13 cellular contexts compared by ENCODE assay signal in the genomic region with DNA sequence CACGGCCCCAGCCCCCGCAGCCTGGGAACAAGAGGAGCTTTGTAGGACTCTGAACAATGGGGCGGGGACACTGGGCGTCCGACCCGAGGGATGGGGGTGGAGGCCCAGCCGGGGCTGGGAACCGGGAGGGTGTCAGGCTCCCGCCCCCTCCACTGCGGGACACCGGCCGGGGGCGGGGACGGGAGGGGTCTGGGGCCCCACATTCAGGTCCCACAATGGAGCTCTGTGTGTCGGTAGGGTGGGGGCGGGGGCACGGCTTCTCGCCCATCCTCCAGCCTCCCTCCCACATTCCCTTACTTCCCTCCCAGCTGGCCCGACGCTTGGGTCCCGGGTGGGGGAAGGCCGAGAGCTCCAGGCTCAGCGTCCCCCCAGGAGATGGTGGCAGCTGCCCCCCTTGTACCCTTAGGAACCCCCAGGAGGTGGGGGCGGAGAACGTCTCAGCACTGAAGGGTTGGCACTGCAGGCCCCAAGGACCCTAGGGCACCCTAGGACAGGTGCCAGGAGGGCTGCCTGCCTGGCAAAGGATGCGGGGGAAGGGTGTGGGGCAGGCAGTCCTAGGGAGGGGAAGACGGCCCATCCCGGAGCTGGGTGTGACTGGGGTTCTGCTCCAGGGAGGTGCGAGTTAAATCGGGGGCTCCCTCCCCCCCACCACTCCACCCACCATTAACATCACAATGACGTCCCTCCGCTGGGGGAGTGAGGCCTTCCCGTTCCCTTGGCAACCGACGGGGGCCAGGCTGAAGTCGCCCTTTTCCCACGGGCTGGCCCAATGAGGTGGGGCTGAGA. TPM values are rescaled to one million over a fixed set of nuclear protein-coding genes. Genes with fewer than 3 reads are reported as not detected.
DNase-seq lines count a peak whose midpoint lies in the region; ATAC-seq and TF ChIP-seq lines count a peak whose summit lies in the region.
"Had no signal": no experiment of that assay in that cellular context is flagged by ENCODE, and none has a peak within 500 bp of the region (broad histone marks: within the 10 kb centered on the region; RNA-seq: fewer than 3 reads in every experiment).

No MANE protein-coding gene starts in this region.

- no peak overlapping the region for H3K4me3 Mint-ChIP-seq in endothelial cell (ENCODE audit: unreplicated experiment)
- no peak overlapping the region for H3K4me3 Mint-ChIP-seq in stimulated activated memory B cell treated with anti-CD40 and anti-IgM and Interleukin-4, amounts not matched to agents 10 μg/mL and 1 μg/mL and 100 μg/mL, for 72 hours
- H3K4me3 Mint-ChIP-seq: activated CD4-positive, alpha-beta T cell treated with anti-CD3 and anti-CD28 coated beads for 36 hours; activated naive CD8-positive, alpha-beta T cell; naive thymus-derived CD4-positive, alpha-beta T cell had no signal

- peak overlapping the region; percentile 80 for H3K9ac ChIP-seq in HUES64 (ENCODE audit: low read depth, low read length)

- H3K36me3 Mint-ChIP-seq in endothelial cell (ENCODE audit: low read depth, unreplicated experiment): peaks cover 12% of the 10 kb centered on the region
- H3K36me3 Mint-ChIP-seq in stimulated activated memory B cell treated with anti-CD40 and anti-IgM and Interleukin-4, amounts not matched to agents 10 μg/mL and 1 μg/mL and 100 μg/mL, for 72 hours: no peaks in the 10 kb centered on the region
- H3K36me3 Mint-ChIP-seq: activated naive CD8-positive, alpha-beta T cell had no signal

- peak; percentile 9 for ATAC-seq in stimulated activated memory B cell treated with anti-CD40 and anti-IgM and Interleukin-4, amounts not matched to agents 10 μg/mL and 1 μg/mL and 100 μg/mL, for 72 hours
- ATAC-seq in SK-N-SH treated with all-trans-retinoic acid at 6 μM for 48 hours: no peak
- ATAC-seq: activated CD4-positive, alpha-beta T cell treated with anti-CD3 and anti-CD28 coated beads for 36 hours; naive thymus-derived CD4-positive, alpha-beta T cell had no signal

- H3K4me1 ChIP-seq in HUES64 (ENCODE audit: insufficient read depth, low read length) (peaks cover 30% of the 10 kb centered on the region), transverse colon (peaks cover 0 to 5% (median 0%) of the 10 kb centered on the region in 4 donors)

- H3K27ac ChIP-seq in HUES64 (ENCODE audit: low read depth, low read length): peak overlapping the region; percentile 99
- peak overlapping the region in 1 of 4 donors; percentile 25 for H3K27ac ChIP-seq in transverse colon
- H3K27ac ChIP-seq in RWPE1: no peak overlapping the region

- no peak for TF ChIP-seq EP300 in transverse colon (IDR thresholded peaks at IDR 0.05; ENCODE audit: low read depth)

- POLR2A ChIA-PET in RWPE1 (lab: Yijun Ruan, JAX; ENCODE audit: low non-redundant PET): no interaction called here

- CTCF ChIA-PET in RWPE1 (lab: Yijun Ruan, JAX): interaction anchor here (1.6 kb wide), 1 partner anchor 29 kb away, joined by 7 read pairs; no protein-coding TSS in a partner anchor

- in situ Hi-C loops in transverse colon (cut with MboI; ENCODE audit: low pct_ligation_motif_present in 1 of 4, low pct_unique_long_range_greater_than_20kb in 1 of 4, low sequenced_read_pairs in 3 of 4): no loop called here

- TF ChIP-seq POLR2A in transverse colon (IDR thresholded peaks at IDR 0.05): no peak

- peaks cover 16% of the 10 kb centered on the region for H3K27me3 ChIP-seq in HUES64 (ENCODE audit: insufficient read depth, low read length)
- H3K27me3 ChIP-seq in transverse colon: peaks cover 66% of the 10 kb centered on the region

- H3K27ac Mint-ChIP-seq in endothelial cell (ENCODE audit: unreplicated experiment): no peak overlapping the region
- H3K27ac Mint-ChIP-seq in stimulated activated memory B cell treated with anti-CD40 and anti-IgM and Interleukin-4, amounts not matched to agents 10 μg/mL and 1 μg/mL and 100 μg/mL, for 72 hours: no peak overlapping the region
- H3K27ac Mint-ChIP-seq: activated CD4-positive, alpha-beta T cell treated with anti-CD3 and anti-CD28 coated beads for 36 hours; activated naive CD8-positive, alpha-beta T cell; naive thymus-derived CD4-positive, alpha-beta T cell had no signal

- H3K4me3 ChIP-seq in HUES64 (ENCODE audit: low read length) (peak overlapping the region; percentile 54), transverse colon (no peak overlapping the region)

- intact Hi-C loops in transverse colon (cut with DNase I; ENCODE audit: low total_unique reads): no loop called here

- peak; percentile 47 for DNase-seq in endothelial cell (ENCODE audit: low spot score)
- DNase-seq in left kidney (ENCODE audit: low read depth, low spot score): peak; percentile 86
- no peak for DNase-seq in transverse colon
- no peak for DNase-seq in RWPE1 (ENCODE audit: low spot score)
- DNase-seq in germinal center (ENCODE audit: low spot score): no peak
- DNase-seq: activated CD4-positive, alpha-beta T cell treated with anti-CD3 and anti-CD28 coated beads for 36 hours; DND-41; naive thymus-derived CD4-positive, alpha-beta T cell; NCI-H2029 had no signal

- H3K9me3 ChIP-seq in HUES64 (ENCODE audit: insufficient read depth, low read depth, low read length) (no peaks in the 10 kb centered on the region), transverse colon (no peaks in the 10 kb centered on the region)

- 1% methylated on average over 37 of the region's 37 CpGs for whole genome bisulfite sequencing in HUES64
- 15% methylated on average over 24 of the region's 37 CpGs; no CpG with 5 or more reads in 1 of the 2 donors for WGBS in transverse colon (ENCODE audit: low coverage in 1 of 2), 2 donors

- peaks cover 7% of the 10 kb centered on the region for H3K27me3 Mint-ChIP-seq in endothelial cell (ENCODE audit: unreplicated experiment)
- peaks cover 72% of the 10 kb centered on the region for H3K27me3 Mint-ChIP-seq in stimulated activated memory B cell treated with anti-CD40 and anti-IgM and Interleukin-4, amounts not matched to agents 10 μg/mL and 1 μg/mL and 100 μg/mL, for 72 hours

- H3K36me3 ChIP-seq in HUES64 (ENCODE audit: insufficient read depth, low read length) (peaks cover 13% of the 10 kb centered on the region; the same call in 1 of the 2 replicates), transverse colon (no peaks in the 10 kb centered on the region)

- TF ChIP-seq CTCF in endothelial cell (IDR thresholded peaks at IDR 0.05; ENCODE audit: unreplicated experiment) (no peak), transverse colon (IDR thresholded peaks at IDR 0.05) (no peak), RWPE1 (conservative IDR thresholded peaks at IDR 0.05; ENCODE audit: low read depth) (no peak)

- peaks cover 6% of the 10 kb centered on the region for H3K9me3 Mint-ChIP-seq in endothelial cell (ENCODE audit: unreplicated experiment)
- H3K9me3 Mint-ChIP-seq in stimulated activated memory B cell treated with anti-CD40 and anti-IgM and Interleukin-4, amounts not matched to agents 10 μg/mL and 1 μg/mL and 100 μg/mL, for 72 hours: peaks cover 4% of the 10 kb centered on the region

- peaks cover 18% of the 10 kb centered on the region for H3K4me1 Mint-ChIP-seq in endothelial cell (ENCODE audit: unreplicated experiment)
- H3K4me1 Mint-ChIP-seq in stimulated activated memory B cell treated with anti-CD40 and anti-IgM and Interleukin-4, amounts not matched to agents 10 μg/mL and 1 μg/mL and 100 μg/mL, for 72 hours: peaks cover 11% of the 10 kb centered on the region

TF ChIP-seq in SK-N-SH treated with all-trans-retinoic acid at 6 μM for 48 hours, 23 proteins besides CTCF, POLR2A, EP300 and RAD21 (continues in another document):
- TF ChIP-seq SNAI2 (CRISPR knock-in tag; IDR thresholded peaks at IDR 0.05) (no peak), OSR1 (CRISPR knock-in tag; IDR thresholded peaks at IDR 0.05) (no peak), ZNF70 (CRISPR knock-in tag; IDR thresholded peaks at IDR 0.05) (no peak), GLIS3 (CRISPR knock-in tag; IDR thresholded peaks at IDR 0.05) (no peak), ZNF8 (CRISPR knock-in tag; IDR thresholded peaks at IDR 0.05) (no peak)
- TF ChIP-seq, protein P1, sequence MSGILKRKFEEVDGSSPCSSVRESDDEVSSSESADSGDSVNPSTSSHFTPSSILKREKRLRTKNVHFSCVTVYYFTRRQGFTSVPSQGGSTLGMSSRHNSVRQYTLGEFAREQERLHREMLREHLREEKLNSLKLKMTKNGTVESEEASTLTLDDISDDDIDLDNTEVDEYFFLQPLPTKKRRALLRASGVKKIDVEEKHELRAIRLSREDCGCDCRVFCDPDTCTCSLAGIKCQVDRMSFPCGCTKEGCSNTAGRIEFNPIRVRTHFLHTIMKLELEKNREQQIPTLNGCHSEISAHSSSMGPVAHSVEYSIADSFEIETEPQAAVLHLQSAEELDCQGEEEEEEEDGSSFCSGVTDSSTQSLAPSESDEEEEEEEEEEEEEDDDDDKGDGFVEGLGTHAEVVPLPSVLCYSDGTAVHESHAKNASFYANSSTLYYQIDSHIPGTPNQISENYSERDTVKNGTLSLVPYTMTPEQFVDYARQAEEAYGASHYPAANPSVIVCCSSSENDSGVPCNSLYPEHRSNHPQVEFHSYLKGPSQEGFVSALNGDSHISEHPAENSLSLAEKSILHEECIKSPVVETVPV (CRISPR knock-in tag; IDR thresholded peaks at IDR 0.05): no peak

RNA-seq across cellular contexts. Expression of a gene that starts 5.3 kb away (rescaled TPM):
- 33.4 TPM for polyA plus RNA-seq in HUES64 (2013, experiment 1 of 2)
- polyA plus RNA-seq in HUES64 (2013, experiment 2 of 2): 48.4 TPM
- total RNA-seq in endothelial cell (ENCODE audit: unreplicated experiment): 10.4 TPM
- total RNA-seq in transverse colon: 1 to 10 TPM; 1.1 to 7.5 (median 3.0) TPM

RNA-seq across cellular contexts. Expression of a gene that starts 28.4 kb away (rescaled TPM):
- polyA plus RNA-seq in HUES64 (2013, experiment 1 of 2): 50.6 TPM
- polyA plus RNA-seq in HUES64 (2013, experiment 2 of 2): 50.8 TPM
- total RNA-seq in endothelial cell (ENCODE audit: unreplicated experiment) (162 TPM), transverse colon (1,000 to 10,000 TPM in 1 of 4 donors, 100 to 1,000 TPM in 3; 194 to 1,037 (median 566) TPM)

RNA-seq across cellular contexts. Expression of a gene that starts 43.0 kb away (rescaled TPM):
- polyA plus RNA-seq in HUES64 (2013, experiment 1 of 2): 0.60 TPM
- polyA plus RNA-seq in HUES64 (2013, experiment 2 of 2): 0.51 TPM
- 3.4 TPM for total RNA-seq in endothelial cell (ENCODE audit: unreplicated experiment)
- 10 to 100 TPM in 3 of 4 donors, 1 to 10 TPM in 1; 1.1 to 16.5 (median 12.3) TPM for total RNA-seq in transverse colon

RNA-seq across cellular contexts. Expression of a gene that starts 52.5 kb away (rescaled TPM):
- 1.2 TPM for polyA plus RNA-seq in HUES64 (2013, experiment 1 of 2)
- polyA plus RNA-seq in HUES64 (2013, experiment 2 of 2): 2.9 TPM
- total RNA-seq in endothelial cell (ENCODE audit: unreplicated experiment) (21.4 TPM), transverse colon (100 to 1,000 TPM; 210 to 231 (median 214) TPM)
- total RNA-seq: naive thymus-derived CD4-positive, alpha-beta T cell had no signal
- polyA plus RNA-seq: naive thymus-derived CD4-positive, alpha-beta T cell had no signal

RNA-seq across cellular contexts. Expression of a gene that starts 55.8 kb away (rescaled TPM):
- not detected for polyA plus RNA-seq in HUES64 (2013, experiment 1 of 2)
- polyA plus RNA-seq in HUES64 (2013, experiment 2 of 2): not detected
- total RNA-seq in endothelial cell (ENCODE audit: unreplicated experiment) (2.1 TPM), transverse colon (10 to 100 TPM in 2 of 4 donors, 1 to 10 TPM in 2; 1.9 to 18.4 (median 7.3) TPM)

Comparison
In these comparisons a context has a peak if more than half of its experiments do, and no peak if none do; other contexts are left out.
1. DNase-seq: peak in endothelial cell (single experiment) and left kidney (single experiment); none in transverse colon (single experiment), RWPE1 (single experiment) and germinal center (single experiment).